1 cellular context compared by ENCODE assay signal in the genomic region with DNA sequence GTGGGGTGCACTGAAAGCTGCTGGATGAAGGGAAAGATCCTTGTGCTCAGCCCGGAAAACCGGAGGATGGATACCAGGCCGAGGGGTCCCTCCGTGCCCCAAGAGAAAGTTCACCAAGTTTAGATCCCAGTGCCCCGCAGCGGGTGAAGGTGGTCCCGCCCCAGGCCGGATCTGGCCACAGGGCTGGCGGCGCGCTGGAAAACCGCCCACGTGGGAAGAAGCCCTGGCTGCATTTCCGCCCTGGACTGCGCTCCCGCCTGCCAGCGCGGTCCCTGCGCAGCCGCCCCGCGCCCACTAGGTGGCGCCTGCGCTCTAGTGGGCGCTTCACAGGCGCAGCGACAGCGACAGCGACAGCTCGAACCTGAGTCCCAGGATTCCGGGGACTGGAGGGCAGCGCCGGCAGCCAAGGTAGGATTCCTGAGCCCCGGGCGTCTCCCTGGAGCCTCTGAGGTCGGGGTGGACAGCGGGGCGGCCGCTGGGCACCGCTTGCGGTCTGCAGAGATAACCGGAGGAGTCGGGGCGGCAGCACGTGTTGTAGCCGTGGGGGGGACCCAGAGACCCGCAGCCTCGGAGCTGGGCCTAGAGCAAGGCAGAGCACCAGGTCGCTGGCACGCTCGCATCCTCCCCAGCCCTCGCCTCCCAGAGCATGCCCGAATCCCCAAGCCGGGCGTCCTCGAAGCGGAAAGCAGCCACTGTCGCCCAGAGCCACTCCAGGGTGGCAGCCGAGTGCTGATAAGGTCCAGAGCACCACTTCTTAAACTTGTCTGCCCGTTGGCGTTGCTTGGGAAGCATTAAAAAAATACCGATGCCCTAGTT.
TF ChIP-seq lines count a peak whose summit lies in the region.

A gene with protein sequence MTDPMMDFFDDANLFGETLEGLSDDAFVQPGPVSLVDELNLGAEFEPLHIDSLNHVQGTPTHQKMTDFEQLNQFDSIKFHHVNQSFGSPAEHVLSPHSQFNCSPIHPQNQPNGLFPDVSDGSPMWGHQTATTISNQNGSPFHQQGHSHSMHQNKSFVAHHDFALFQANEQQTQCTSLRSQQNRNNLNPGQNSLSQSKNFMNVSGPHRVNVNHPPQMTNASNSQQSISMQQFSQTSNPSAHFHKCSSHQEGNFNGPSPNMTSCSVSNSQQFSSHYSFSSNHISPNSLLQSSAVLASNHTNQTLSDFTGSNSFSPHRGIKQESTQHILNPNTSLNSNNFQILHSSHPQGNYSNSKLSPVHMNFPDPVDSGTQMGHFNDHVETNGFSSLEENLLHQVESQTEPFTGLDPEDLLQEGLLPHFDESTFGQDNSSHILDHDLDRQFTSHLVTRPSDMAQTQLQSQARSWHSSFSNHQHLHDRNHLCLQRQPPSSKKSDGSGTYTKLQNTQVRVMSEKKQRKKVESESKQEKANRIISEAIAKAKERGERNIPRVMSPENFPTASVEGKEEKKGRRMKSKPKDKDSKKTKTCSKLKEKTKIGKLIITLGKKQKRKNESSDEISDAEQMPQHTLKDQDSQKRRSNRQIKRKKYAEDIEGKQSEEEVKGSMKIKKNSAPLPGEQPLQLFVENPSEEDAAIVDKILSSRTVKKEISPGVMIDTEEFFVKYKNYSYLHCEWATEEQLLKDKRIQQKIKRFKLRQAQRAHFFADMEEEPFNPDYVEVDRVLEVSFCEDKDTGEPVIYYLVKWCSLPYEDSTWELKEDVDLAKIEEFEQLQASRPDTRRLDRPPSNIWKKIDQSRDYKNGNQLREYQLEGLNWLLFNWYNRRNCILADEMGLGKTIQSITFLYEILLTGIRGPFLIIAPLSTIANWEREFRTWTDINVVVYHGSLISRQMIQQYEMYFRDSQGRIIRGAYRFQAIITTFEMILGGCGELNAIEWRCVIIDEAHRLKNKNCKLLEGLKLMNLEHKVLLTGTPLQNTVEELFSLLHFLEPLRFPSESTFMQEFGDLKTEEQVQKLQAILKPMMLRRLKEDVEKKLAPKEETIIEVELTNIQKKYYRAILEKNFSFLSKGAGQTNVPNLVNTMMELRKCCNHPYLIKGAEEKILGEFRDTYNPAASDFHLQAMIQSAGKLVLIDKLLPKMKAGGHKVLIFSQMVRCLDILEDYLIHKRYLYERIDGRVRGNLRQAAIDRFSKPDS (N-terminal part only) (plus strand): TSS at position 322 of the 816 bp plus-strand sequence. CDS start 101,099 bp downstream, outside the sequence.

TF ChIP-seq in HepG2, 621 proteins besides CTCF, POLR2A, EP300 and RAD21 (continued from another document and continues in another):
- TF ChIP-seq PBX3 (CRISPR knock-in tag; IDR thresholded peaks at IDR 0.05; ENCODE audit: borderline replicate concordance) (no peak), KLF16 (CRISPR knock-in tag; IDR thresholded peaks at IDR 0.05) (peak; percentile 79 to 96; a peak in 3 of 4 replicates), ZNF570 (CRISPR knock-in tag; IDR thresholded peaks at IDR 0.05; ENCODE audit: borderline replicate concordance) (no peak), NFYC (CRISPR knock-in tag; IDR thresholded peaks at IDR 0.05) (peak; percentile 58; the same call in 1 of the 2 replicates), KLF11 (CRISPR knock-in tag; IDR thresholded peaks at IDR 0.05) (peak; percentile 87), ZNF639 (CRISPR knock-in tag; conservative IDR thresholded peaks at IDR 0.05) (peak; percentile 93), ZNF547 (CRISPR knock-in tag; IDR thresholded peaks at IDR 0.05) (peak; percentile 99), MAZ (IDR thresholded peaks at IDR 0.05; ENCODE audit: borderline replicate concordance, low read depth, low read length) (no peak; the same call in 1 of the 2 replicates), MAZ (CRISPR knock-in tag; IDR thresholded peaks at IDR 0.05; ENCODE audit: low read depth) (peak; percentile 88), POGZ (CRISPR knock-in tag; IDR thresholded peaks at IDR 0.05) (peak; percentile 96), ZNF703 (CRISPR knock-in tag; IDR thresholded peaks at IDR 0.05; ENCODE audit: borderline replicate concordance) (peak; percentile 31), TARDBP (CRISPR knock-in tag; IDR thresholded peaks at IDR 0.05) (peak; percentile 93), GATAD1 (CRISPR knock-in tag; IDR thresholded peaks at IDR 0.05) (peak; percentile 90), CENPX (CRISPR knock-in tag; IDR thresholded peaks at IDR 0.05) (no peak), IRX3 (CRISPR knock-in tag; IDR thresholded peaks at IDR 0.05; ENCODE audit: borderline replicate concordance, low read depth) (no peak), ZXDC (CRISPR knock-in tag; IDR thresholded peaks at IDR 0.05) (peak; percentile 71; the same call in 1 of the 2 replicates), ZBTB43 (CRISPR knock-in tag; conservative IDR thresholded peaks at IDR 0.05) (peak; percentile 21; the same call in 1 of the 2 replicates), ZBED4 (CRISPR knock-in tag; IDR thresholded peaks at IDR 0.05; ENCODE audit: borderline replicate concordance) (peak; percentile 92)
- TF ChIP-seq, protein P1, sequence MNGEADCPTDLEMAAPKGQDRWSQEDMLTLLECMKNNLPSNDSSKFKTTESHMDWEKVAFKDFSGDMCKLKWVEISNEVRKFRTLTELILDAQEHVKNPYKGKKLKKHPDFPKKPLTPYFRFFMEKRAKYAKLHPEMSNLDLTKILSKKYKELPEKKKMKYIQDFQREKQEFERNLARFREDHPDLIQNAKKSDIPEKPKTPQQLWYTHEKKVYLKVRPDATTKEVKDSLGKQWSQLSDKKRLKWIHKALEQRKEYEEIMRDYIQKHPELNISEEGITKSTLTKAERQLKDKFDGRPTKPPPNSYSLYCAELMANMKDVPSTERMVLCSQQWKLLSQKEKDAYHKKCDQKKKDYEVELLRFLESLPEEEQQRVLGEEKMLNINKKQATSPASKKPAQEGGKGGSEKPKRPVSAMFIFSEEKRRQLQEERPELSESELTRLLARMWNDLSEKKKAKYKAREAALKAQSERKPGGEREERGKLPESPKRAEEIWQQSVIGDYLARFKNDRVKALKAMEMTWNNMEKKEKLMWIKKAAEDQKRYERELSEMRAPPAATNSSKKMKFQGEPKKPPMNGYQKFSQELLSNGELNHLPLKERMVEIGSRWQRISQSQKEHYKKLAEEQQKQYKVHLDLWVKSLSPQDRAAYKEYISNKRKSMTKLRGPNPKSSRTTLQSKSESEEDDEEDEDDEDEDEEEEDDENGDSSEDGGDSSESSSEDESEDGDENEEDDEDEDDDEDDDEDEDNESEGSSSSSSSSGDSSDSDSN (CRISPR knock-in tag; IDR thresholded peaks at IDR 0.05), result peak; percentile 98
- TF ChIP-seq, protein P2, sequence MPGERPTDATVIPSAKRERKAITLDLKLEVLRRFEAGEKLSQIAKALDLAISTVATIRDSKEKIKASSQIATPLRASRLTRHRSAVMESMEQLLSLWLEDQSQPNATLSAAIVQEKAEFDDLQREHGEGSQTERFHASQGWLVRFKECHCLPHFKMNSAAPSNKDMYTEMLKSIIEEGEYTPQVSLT (CRISPR knock-in tag; IDR thresholded peaks at IDR 0.05; ENCODE audit: borderline replicate concordance, low read depth), result no peak; the same call in 1 of the 2 replicates
- TF ChIP-seq, protein P3, sequence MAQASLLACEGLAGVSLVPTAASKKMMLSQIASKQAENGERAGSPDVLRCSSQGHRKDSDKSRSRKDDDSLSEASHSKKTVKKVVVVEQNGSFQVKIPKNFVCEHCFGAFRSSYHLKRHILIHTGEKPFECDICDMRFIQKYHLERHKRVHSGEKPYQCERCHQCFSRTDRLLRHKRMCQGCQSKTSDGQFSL (CRISPR knock-in tag; IDR thresholded peaks at IDR 0.05), result peak; percentile 94
- TF ChIP-seq, protein P4, sequence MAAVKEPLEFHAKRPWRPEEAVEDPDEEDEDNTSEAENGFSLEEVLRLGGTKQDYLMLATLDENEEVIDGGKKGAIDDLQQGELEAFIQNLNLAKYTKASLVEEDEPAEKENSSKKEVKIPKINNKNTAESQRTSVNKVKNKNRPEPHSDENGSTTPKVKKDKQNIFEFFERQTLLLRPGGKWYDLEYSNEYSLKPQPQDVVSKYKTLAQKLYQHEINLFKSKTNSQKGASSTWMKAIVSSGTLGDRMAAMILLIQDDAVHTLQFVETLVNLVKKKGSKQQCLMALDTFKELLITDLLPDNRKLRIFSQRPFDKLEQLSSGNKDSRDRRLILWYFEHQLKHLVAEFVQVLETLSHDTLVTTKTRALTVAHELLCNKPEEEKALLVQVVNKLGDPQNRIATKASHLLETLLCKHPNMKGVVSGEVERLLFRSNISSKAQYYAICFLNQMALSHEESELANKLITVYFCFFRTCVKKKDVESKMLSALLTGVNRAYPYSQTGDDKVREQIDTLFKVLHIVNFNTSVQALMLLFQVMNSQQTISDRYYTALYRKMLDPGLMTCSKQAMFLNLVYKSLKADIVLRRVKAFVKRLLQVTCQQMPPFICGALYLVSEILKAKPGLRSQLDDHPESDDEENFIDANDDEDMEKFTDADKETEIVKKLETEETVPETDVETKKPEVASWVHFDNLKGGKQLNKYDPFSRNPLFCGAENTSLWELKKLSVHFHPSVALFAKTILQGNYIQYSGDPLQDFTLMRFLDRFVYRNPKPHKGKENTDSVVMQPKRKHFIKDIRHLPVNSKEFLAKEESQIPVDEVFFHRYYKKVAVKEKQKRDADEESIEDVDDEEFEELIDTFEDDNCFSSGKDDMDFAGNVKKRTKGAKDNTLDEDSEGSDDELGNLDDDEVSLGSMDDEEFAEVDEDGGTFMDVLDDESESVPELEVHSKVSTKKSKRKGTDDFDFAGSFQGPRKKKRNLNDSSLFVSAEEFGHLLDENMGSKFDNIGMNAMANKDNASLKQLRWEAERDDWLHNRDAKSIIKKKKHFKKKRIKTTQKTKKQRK (IDR thresholded peaks at IDR 0.05; ENCODE audit: low read length), result no peak
